In genomic region chr11:105781807-105782206, GRCh38 we compare ENCODE assay signal across 26 cellular contexts.
"Had no signal": no experiment of that assay in that cellular context is flagged by ENCODE, and none has a peak within 500 bp of the region (broad histone marks: within the 10 kb centered on the region; RNA-seq: fewer than 3 reads in every experiment).

No MANE protein-coding gene starts in this region.

- H3K36me3 ChIP-seq: cardiac muscle cell, esophagus muscularis mucosa, neutrophil, right lobe of liver, suprapubic skin, transverse colon, WERI-Rb-1 had no signal

- H3K36me3 Mint-ChIP-seq: memory B cell had no signal

- H3K27ac ChIP-seq: body of pancreas, cardiac muscle cell, esophagus muscularis mucosa, neutrophil, parathyroid adenoma, right lobe of liver, skin epidermis, suprapubic skin, transverse colon, WERI-Rb-1 had no signal

- H3K9ac ChIP-seq: parathyroid adenoma had no signal

- H3K27me3 ChIP-seq: body of pancreas, cardiac muscle cell, esophagus muscularis mucosa, neutrophil, right lobe of liver, suprapubic skin, transverse colon had no signal

- DNase-seq: activated CD4-positive, alpha-beta T cell treated with anti-CD3 and anti-CD28 coated beads, Interleukin-2, amount 10 ng/mL, durations not matched to agents 7 days and 5 days; activated CD4-positive, CD25-positive, alpha-beta regulatory T cell treated with anti-CD3 and anti-CD28 coated beads, Interleukin-2, amount 50 U/mL, for 72 hours; activated CD8-positive, alpha-beta T cell treated with anti-CD3 and anti-CD28 coated beads for 36 hours; activated gamma-delta T cell; activated naive CD4-positive, alpha-beta T cell treated with anti-CD3 and anti-CD28 coated beads, Interleukin-2, amount 50 U/mL, for 16 hours; activated naive CD8-positive, alpha-beta T cell treated with anti-CD3 and anti-CD28 coated beads, Interleukin-2, amount 50 U/mL, for 24 hours; anterior cingulate cortex; body of pancreas; dermis blood vessel endothelial cell; effector memory CD4-positive, alpha-beta T cell; head of caudate nucleus; left cardiac atrium; right lobe of liver; stimulated activated CD4-positive, alpha-beta T cell treated with anti-CD3 and anti-CD28 coated beads, Interleukin-1b, Interleukin-23, amount 100 ng/mL, for 48 hours; stimulated activated naive CD8-positive, alpha-beta T cell treated with anti-CD3 and anti-CD28 coated beads, Interleukin-15, amount 100 ng/mL, for 72 hours; transverse colon; WERI-Rb-1 had no signal

- H3K27ac Mint-ChIP-seq: activated CD4-positive, alpha-beta T cell treated with anti-CD3 and anti-CD28 coated beads, Interleukin-2, amount 10 ng/mL, durations not matched to agents 7 days and 5 days; activated CD8-positive, alpha-beta T cell treated with anti-CD3 and anti-CD28 coated beads for 36 hours; activated naive CD8-positive, alpha-beta T cell treated with anti-CD3 and anti-CD28 coated beads, Interleukin-2, amount 50 U/mL, for 24 hours; activated T-helper 1 cell treated with anti-CD3 and anti-CD28 coated beads, Interleukin-12 subunit alpha, Interleukin-12 subunit beta, Interleukin-2, Interleukin-4 antibody, amounts not matched to agents 30 ng/mL and 10 ng/mL and 1 ng/mL, durations not matched to agents 14 hours and 24 hours and 36 hours; memory B cell; stimulated activated naive CD8-positive, alpha-beta T cell treated with anti-CD3 and anti-CD28 coated beads, Interleukin-15, amount 100 ng/mL, for 72 hours had no signal

- H3K4me1 Mint-ChIP-seq: activated CD4-positive, alpha-beta T cell treated with anti-CD3 and anti-CD28 coated beads, Interleukin-2, amount 10 ng/mL, durations not matched to agents 7 days and 5 days; activated naive CD8-positive, alpha-beta T cell treated with anti-CD3 and anti-CD28 coated beads, Interleukin-2, amount 50 U/mL, for 24 hours; memory B cell; nephron; stimulated activated naive CD8-positive, alpha-beta T cell treated with anti-CD3 and anti-CD28 coated beads, Interleukin-15, amount 100 ng/mL, for 72 hours had no signal

- ATAC-seq: activated CD8-positive, alpha-beta T cell treated with anti-CD3 and anti-CD28 coated beads for 36 hours; activated naive CD8-positive, alpha-beta T cell treated with anti-CD3 and anti-CD28 coated beads, Interleukin-2, amount 50 U/mL, for 24 hours; body of pancreas; left cardiac atrium; right lobe of liver; stimulated activated naive CD8-positive, alpha-beta T cell treated with anti-CD3 and anti-CD28 coated beads, Interleukin-15, amount 100 ng/mL, for 72 hours had no signal

- H3K9me3 Mint-ChIP-seq: activated CD4-positive, alpha-beta T cell treated with anti-CD3 and anti-CD28 coated beads, Interleukin-2, amount 10 ng/mL, durations not matched to agents 7 days and 5 days; activated CD8-positive, alpha-beta T cell treated with anti-CD3 and anti-CD28 coated beads for 36 hours; activated naive CD8-positive, alpha-beta T cell treated with anti-CD3 and anti-CD28 coated beads, Interleukin-2, amount 50 U/mL, for 24 hours; activated T-helper 1 cell treated with anti-CD3 and anti-CD28 coated beads, Interleukin-12 subunit alpha, Interleukin-12 subunit beta, Interleukin-2, Interleukin-4 antibody, amounts not matched to agents 30 ng/mL and 10 ng/mL and 1 ng/mL, durations not matched to agents 14 hours and 24 hours and 36 hours; memory B cell; nephron; stimulated activated naive CD8-positive, alpha-beta T cell treated with anti-CD3 and anti-CD28 coated beads, Interleukin-15, amount 100 ng/mL, for 72 hours had no signal

- H3K4me3 Mint-ChIP-seq: activated CD4-positive, alpha-beta T cell treated with anti-CD3 and anti-CD28 coated beads, Interleukin-2, amount 10 ng/mL, durations not matched to agents 7 days and 5 days; activated CD8-positive, alpha-beta T cell treated with anti-CD3 and anti-CD28 coated beads for 36 hours; activated naive CD8-positive, alpha-beta T cell treated with anti-CD3 and anti-CD28 coated beads, Interleukin-2, amount 50 U/mL, for 24 hours; activated T-helper 1 cell treated with anti-CD3 and anti-CD28 coated beads, Interleukin-12 subunit alpha, Interleukin-12 subunit beta, Interleukin-2, Interleukin-4 antibody, amounts not matched to agents 30 ng/mL and 10 ng/mL and 1 ng/mL, durations not matched to agents 14 hours and 24 hours and 36 hours; memory B cell; nephron; stimulated activated naive CD8-positive, alpha-beta T cell treated with anti-CD3 and anti-CD28 coated beads, Interleukin-15, amount 100 ng/mL, for 72 hours had no signal

- H3K9me3 ChIP-seq: body of pancreas, esophagus muscularis mucosa, neutrophil, right lobe of liver, suprapubic skin, transverse colon had no signal

- H3K27me3 Mint-ChIP-seq: activated CD4-positive, alpha-beta T cell treated with anti-CD3 and anti-CD28 coated beads, Interleukin-2, amount 10 ng/mL, durations not matched to agents 7 days and 5 days; activated CD8-positive, alpha-beta T cell treated with anti-CD3 and anti-CD28 coated beads for 36 hours; activated naive CD8-positive, alpha-beta T cell treated with anti-CD3 and anti-CD28 coated beads, Interleukin-2, amount 50 U/mL, for 24 hours; stimulated activated naive CD8-positive, alpha-beta T cell treated with anti-CD3 and anti-CD28 coated beads, Interleukin-15, amount 100 ng/mL, for 72 hours had no signal

- H3K4me3 ChIP-seq: body of pancreas, cardiac muscle cell, esophagus muscularis mucosa, right lobe of liver, skin epidermis, suprapubic skin, transverse colon had no signal
